In the genomic region with DNA sequence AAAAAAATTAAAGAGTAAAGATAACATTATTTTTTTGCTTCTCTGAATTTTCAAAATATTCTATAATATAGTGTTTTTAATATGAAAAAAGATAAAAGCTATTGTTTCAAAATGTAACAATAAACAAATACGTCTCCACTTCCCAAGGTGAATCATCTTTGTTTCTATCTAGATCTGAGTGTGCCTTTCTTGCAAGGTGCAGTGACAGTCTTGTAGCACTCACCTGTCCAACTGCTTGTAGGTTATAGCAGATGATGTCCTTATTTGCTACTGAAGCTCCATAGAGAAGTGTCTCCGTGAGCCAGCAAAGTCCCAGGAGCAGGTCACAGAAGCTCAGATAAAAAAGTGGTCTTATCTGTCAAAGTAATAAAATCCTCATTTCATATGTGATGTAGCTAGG, we compare ENCODE assay signal across 1 cellular context.
TF ChIP-seq lines count a peak whose summit lies in the region.

No MANE protein-coding gene starts in this region.

TF ChIP-seq in GM12878, 131 proteins besides CTCF, POLR2A, EP300 and RAD21:
- TF ChIP-seq ETV6 (conservative IDR thresholded peaks at IDR 0.05 in 1 of 2, IDR thresholded peaks at IDR 0.05 in 1 of 2; ENCODE audit: borderline replicate concordance in 1 of 2, low read depth in 1 of 2): no peak
- no peak for TF ChIP-seq NR2C1 (IDR thresholded peaks at IDR 0.05)
- TF ChIP-seq JUND (IDR thresholded peaks at IDR 0.05; ENCODE audit: low read depth, low read length): no peak
- TF ChIP-seq, protein P1, sequence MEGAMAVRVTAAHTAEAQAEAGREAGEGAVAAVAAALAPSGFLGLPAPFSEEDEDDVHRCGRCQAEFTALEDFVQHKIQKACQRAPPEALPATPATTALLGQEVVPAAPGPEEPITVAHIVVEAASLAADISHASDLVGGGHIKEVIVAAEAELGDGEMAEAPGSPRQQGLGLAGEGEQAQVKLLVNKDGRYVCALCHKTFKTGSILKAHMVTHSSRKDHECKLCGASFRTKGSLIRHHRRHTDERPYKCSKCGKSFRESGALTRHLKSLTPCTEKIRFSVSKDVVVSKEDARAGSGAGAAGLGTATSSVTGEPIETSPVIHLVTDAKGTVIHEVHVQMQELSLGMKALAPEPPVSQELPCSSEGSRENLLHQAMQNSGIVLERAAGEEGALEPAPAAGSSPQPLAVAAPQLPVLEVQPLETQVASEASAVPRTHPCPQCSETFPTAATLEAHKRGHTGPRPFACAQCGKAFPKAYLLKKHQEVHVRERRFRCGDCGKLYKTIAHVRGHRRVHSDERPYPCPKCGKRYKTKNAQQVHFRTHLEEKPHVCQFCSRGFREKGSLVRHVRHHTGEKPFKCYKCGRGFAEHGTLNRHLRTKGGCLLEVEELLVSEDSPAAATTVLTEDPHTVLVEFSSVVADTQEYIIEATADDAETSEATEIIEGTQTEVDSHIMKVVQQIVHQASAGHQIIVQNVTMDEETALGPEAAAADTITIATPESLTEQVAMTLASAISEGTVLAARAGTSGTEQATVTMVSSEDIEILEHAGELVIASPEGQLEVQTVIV (IDR thresholded peaks at IDR 0.05; ENCODE audit: borderline replicate concordance, partially characterized antibody): no peak
- TF ChIP-seq CHD1 (IDR thresholded peaks at IDR 0.05; ENCODE audit: low read depth, low read length): no peak
- TF ChIP-seq, protein P2, sequence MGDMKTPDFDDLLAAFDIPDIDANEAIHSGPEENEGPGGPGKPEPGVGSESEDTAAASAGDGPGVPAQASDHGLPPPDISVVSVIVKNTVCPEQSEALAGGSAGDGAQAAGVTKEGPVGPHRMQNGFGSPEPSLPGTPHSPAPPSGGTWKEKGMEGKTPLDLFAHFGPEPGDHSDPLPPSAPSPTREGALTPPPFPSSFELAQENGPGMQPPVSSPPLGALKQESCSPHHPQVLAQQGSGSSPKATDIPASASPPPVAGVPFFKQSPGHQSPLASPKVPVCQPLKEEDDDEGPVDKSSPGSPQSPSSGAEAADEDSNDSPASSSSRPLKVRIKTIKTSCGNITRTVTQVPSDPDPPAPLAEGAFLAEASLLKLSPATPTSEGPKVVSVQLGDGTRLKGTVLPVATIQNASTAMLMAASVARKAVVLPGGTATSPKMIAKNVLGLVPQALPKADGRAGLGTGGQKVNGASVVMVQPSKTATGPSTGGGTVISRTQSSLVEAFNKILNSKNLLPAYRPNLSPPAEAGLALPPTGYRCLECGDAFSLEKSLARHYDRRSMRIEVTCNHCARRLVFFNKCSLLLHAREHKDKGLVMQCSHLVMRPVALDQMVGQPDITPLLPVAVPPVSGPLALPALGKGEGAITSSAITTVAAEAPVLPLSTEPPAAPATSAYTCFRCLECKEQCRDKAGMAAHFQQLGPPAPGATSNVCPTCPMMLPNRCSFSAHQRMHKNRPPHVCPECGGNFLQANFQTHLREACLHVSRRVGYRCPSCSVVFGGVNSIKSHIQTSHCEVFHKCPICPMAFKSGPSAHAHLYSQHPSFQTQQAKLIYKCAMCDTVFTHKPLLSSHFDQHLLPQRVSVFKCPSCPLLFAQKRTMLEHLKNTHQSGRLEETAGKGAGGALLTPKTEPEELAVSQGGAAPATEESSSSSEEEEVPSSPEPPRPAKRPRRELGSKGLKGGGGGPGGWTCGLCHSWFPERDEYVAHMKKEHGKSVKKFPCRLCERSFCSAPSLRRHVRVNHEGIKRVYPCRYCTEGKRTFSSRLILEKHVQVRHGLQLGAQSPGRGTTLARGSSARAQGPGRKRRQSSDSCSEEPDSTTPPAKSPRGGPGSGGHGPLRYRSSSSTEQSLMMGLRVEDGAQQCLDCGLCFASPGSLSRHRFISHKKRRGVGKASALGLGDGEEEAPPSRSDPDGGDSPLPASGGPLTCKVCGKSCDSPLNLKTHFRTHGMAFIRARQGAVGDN (IDR thresholded peaks at IDR 0.05): no peak
- TF ChIP-seq CBX3 (IDR thresholded peaks at IDR 0.05; ENCODE audit: borderline replicate concordance, low read depth): no peak
- no peak for TF ChIP-seq CHD2 (IDR thresholded peaks at IDR 0.05; ENCODE audit: borderline replicate concordance, low read depth, low read length)
- TF ChIP-seq MYC (IDR thresholded peaks at IDR 0.05; ENCODE audit: insufficient read depth, insufficient read length, insufficient replicate concordance, low read length, severe bottlenecking): no peak
- no peak for TF ChIP-seq ZNF384 (IDR thresholded peaks at IDR 0.05; ENCODE audit: borderline replicate concordance, low read depth, low read length)
- TF ChIP-seq MEF2B (IDR thresholded peaks at IDR 0.05; ENCODE audit: partially characterized antibody, poor library complexity, severe bottlenecking): no peak
- TF ChIP-seq, protein P3, sequence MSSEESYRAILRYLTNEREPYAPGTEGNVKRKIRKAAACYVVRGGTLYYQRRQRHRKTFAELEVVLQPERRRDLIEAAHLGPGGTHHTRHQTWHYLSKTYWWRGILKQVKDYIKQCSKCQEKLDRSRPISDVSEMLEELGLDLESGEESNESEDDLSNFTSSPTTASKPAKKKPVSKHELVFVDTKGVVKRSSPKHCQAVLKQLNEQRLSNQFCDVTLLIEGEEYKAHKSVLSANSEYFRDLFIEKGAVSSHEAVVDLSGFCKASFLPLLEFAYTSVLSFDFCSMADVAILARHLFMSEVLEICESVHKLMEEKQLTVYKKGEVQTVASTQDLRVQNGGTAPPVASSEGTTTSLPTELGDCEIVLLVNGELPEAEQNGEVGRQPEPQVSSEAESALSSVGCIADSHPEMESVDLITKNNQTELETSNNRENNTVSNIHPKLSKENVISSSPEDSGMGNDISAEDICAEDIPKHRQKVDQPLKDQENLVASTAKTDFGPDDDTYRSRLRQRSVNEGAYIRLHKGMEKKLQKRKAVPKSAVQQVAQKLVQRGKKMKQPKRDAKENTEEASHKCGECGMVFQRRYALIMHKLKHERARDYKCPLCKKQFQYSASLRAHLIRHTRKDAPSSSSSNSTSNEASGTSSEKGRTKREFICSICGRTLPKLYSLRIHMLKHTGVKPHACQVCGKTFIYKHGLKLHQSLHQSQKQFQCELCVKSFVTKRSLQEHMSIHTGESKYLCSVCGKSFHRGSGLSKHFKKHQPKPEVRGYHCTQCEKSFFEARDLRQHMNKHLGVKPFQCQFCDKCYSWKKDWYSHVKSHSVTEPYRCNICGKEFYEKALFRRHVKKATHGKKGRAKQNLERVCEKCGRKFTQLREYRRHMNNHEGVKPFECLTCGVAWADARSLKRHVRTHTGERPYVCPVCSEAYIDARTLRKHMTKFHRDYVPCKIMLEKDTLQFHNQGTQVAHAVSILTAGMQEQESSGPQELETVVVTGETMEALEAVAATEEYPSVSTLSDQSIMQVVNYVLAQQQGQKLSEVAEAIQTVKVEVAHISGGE (CRISPR knock-in tag; IDR thresholded peaks at IDR 0.05): no peak
- no peak for TF ChIP-seq BMI1 (IDR thresholded peaks at IDR 0.05; ENCODE audit: borderline replicate concordance)
- TF ChIP-seq IKZF1 (conservative IDR thresholded peaks at IDR 0.05): no peak
- TF ChIP-seq, protein P4, sequence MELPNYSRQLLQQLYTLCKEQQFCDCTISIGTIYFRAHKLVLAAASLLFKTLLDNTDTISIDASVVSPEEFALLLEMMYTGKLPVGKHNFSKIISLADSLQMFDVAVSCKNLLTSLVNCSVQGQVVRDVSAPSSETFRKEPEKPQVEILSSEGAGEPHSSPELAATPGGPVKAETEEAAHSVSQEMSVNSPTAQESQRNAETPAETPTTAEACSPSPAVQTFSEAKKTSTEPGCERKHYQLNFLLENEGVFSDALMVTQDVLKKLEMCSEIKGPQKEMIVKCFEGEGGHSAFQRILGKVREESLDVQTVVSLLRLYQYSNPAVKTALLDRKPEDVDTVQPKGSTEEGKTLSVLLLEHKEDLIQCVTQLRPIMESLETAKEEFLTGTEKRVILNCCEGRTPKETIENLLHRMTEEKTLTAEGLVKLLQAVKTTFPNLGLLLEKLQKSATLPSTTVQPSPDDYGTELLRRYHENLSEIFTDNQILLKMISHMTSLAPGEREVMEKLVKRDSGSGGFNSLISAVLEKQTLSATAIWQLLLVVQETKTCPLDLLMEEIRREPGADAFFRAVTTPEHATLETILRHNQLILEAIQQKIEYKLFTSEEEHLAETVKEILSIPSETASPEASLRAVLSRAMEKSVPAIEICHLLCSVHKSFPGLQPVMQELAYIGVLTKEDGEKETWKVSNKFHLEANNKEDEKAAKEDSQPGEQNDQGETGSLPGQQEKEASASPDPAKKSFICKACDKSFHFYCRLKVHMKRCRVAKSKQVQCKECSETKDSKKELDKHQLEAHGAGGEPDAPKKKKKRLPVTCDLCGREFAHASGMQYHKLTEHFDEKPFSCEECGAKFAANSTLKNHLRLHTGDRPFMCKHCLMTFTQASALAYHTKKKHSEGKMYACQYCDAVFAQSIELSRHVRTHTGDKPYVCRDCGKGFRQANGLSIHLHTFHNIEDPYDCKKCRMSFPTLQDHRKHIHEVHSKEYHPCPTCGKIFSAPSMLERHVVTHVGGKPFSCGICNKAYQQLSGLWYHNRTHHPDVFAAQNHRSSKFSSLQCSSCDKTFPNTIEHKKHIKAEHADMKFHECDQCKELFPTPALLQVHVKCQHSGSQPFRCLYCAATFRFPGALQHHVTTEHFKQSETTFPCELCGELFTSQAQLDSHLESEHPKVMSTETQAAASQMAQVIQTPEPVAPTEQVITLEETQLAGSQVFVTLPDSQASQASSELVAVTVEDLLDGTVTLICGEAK (IDR thresholded peaks at IDR 0.05; ENCODE audit: borderline replicate concordance): no peak
- no peak for TF ChIP-seq RCOR1 (conservative IDR thresholded peaks at IDR 0.05; ENCODE audit: low read depth, low read length)
- no peak for TF ChIP-seq POU2F2 (IDR thresholded peaks at IDR 0.05; ENCODE audit: borderline replicate concordance, low read depth, low read length)
- TF ChIP-seq HDAC2 (IDR thresholded peaks at IDR 0.05): no peak
- no peak for TF ChIP-seq DPF2 (IDR thresholded peaks at IDR 0.05)
- no peak for TF ChIP-seq CBFB (IDR thresholded peaks at IDR 0.05; ENCODE audit: low read depth)
